Comparison of ENCODE assay signal across 9 cellular contexts in the genomic region with DNA sequence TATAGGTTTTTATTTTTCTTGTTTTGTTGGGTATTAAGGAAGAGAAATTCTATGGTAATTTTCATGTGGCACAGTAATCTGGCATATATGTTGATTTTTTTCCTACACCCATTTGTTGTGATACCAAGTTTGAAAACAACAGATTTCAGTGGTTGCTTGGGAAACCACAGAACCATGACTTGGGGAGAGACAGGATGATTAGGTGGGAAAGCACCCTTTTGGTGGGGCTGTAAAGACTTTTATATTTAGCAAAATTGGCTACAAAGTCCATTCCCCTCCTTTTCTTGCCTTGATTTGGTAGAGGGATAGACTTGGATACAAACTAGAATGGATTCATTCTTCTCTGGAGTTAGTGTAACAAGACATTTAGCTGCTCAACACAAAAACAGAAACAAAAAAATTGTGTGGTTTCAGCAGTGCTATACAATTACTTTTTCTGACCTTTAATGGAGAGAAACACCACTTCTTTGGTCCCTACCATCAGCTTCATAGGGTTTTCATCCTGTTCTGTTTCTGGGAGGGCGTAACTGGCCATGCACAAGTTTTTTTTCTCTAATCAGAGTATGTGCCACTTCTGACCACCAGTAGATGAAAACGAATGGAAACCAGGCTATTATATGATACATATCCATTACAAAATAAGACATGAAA. TPM values are rescaled to one million over a fixed set of nuclear protein-coding genes. Genes with fewer than 3 reads are reported as not detected.
A peak's percentile ranks its signal among the peaks of the same experiment; 100 is the strongest.
DNase-seq lines count a peak whose midpoint lies in the region; ATAC-seq and TF ChIP-seq lines count a peak whose summit lies in the region.
"Had no signal": no experiment of that assay in that cellular context is flagged by ENCODE, and none has a peak within 500 bp of the region (broad histone marks: within the 10 kb centered on the region; RNA-seq: fewer than 3 reads in every experiment).

No MANE protein-coding gene starts in this region.

- no peak for TF ChIP-seq CTCF in foreskin keratinocyte (conservative IDR thresholded peaks at IDR 0.05)

- H3K4me1 ChIP-seq in foreskin keratinocyte, result no peaks in the 10 kb centered on the region

- ATAC-seq in GM21576 (IDR thresholded peaks at IDR 0.05; ENCODE audit: unreplicated experiment) (peak; percentile 57), HG03442 (IDR thresholded peaks at IDR 0.05; ENCODE audit: unreplicated experiment) (peak; percentile 71), foreskin keratinocyte (no peak)
- ATAC-seq in natural killer cell treated with Interleukin-12 subunit alpha and Interleukin-12 subunit beta and Interleukin-15 and Interleukin-18, amount 100 ng/mL, for 72 hours, result peak in 1 of 2 donors; percentile 57

- CTCF ChIA-PET in activated CD4-positive, alpha-beta T cell treated with anti-CD3 and anti-CD28 coated beads, Interleukin-2, amount 10 ng/mL, durations not matched to agents 7 days and 5 days (lab: Charles Lee), result interaction anchor here (0.8 to 1.3 kb wide), 2 partner anchors 20 to 23 kb away, joined by 3 read pairs; no protein-coding TSS in a partner anchor

- H3K27me3 ChIP-seq in foreskin keratinocyte, result peaks cover 74% of the 10 kb centered on the region

- H3K36me3 Mint-ChIP-seq in activated CD4-positive, alpha-beta T cell treated with anti-CD3 and anti-CD28 coated beads, Interleukin-2, amount 10 ng/mL, durations not matched to agents 7 days and 5 days (ENCODE audit: low read depth), result peaks cover 87% of the 10 kb centered on the region
- peaks cover 50% of the 10 kb centered on the region for H3K36me3 Mint-ChIP-seq in natural killer cell treated with Interleukin-12 subunit alpha and Interleukin-12 subunit beta and Interleukin-15 and Interleukin-18, amount 100 ng/mL, for 72 hours

- H3K4me3 Mint-ChIP-seq in activated CD4-positive, alpha-beta T cell treated with anti-CD3 and anti-CD28 coated beads, Interleukin-2, amount 10 ng/mL, durations not matched to agents 7 days and 5 days, result peak overlapping the region; percentile 5
- H3K4me3 Mint-ChIP-seq in natural killer cell treated with Interleukin-12 subunit alpha and Interleukin-12 subunit beta and Interleukin-15 and Interleukin-18, amount 100 ng/mL, for 72 hours, result peak overlapping the region; percentile 58

- H3K9me3 Mint-ChIP-seq in activated CD4-positive, alpha-beta T cell treated with anti-CD3 and anti-CD28 coated beads, Interleukin-2, amount 10 ng/mL, durations not matched to agents 7 days and 5 days, result no peaks in the 10 kb centered on the region
- no peaks in the 10 kb centered on the region for H3K9me3 Mint-ChIP-seq in natural killer cell treated with Interleukin-12 subunit alpha and Interleukin-12 subunit beta and Interleukin-15 and Interleukin-18, amount 100 ng/mL, for 72 hours

- H3K27ac ChIP-seq in foreskin keratinocyte, result no peak overlapping the region

- peak overlapping the region; percentile 87 for H3K27ac Mint-ChIP-seq in activated CD4-positive, alpha-beta T cell treated with anti-CD3 and anti-CD28 coated beads, Interleukin-2, amount 10 ng/mL, durations not matched to agents 7 days and 5 days
- peak overlapping the region; percentile 79 to 92 for H3K27ac Mint-ChIP-seq in natural killer cell treated with Interleukin-12 subunit alpha and Interleukin-12 subunit beta and Interleukin-15 and Interleukin-18, amount 100 ng/mL, for 72 hours

- peaks cover 74% of the 10 kb centered on the region for H3K4me1 Mint-ChIP-seq in activated CD4-positive, alpha-beta T cell treated with anti-CD3 and anti-CD28 coated beads, Interleukin-2, amount 10 ng/mL, durations not matched to agents 7 days and 5 days
- H3K4me1 Mint-ChIP-seq in natural killer cell treated with Interleukin-12 subunit alpha and Interleukin-12 subunit beta and Interleukin-15 and Interleukin-18, amount 100 ng/mL, for 72 hours (ENCODE audit: low read depth in 2 of 2), result peaks cover 55 to 65% of the 10 kb centered on the region in 2 donors

- DNase-seq in activated CD4-positive, alpha-beta T cell treated with anti-CD3 and anti-CD28 coated beads, Interleukin-2, amount 10 ng/mL, durations not matched to agents 7 days and 5 days, result peak; percentile 65
- DNase-seq in activated CD4-positive, alpha-beta T cell treated with anti-CD3 and anti-CD28 coated beads for 1 hour, result no peak
- no peak for DNase-seq in natural killer cell treated with Interleukin-12 subunit alpha and Interleukin-12 subunit beta and Interleukin-15 and Interleukin-18, amount 100 ng/mL, for 72 hours (ENCODE audit: low spot score)
- DNase-seq in foreskin keratinocyte (no peak), SIG-M5 treated with dmso at 0.1 percent for 504 hours (lab: John Stamatoyannopoulos, UW; ENCODE audit: unreplicated experiment) (no peak), retina (no peak)
- DNase-seq: activated CD4-positive, alpha-beta T cell treated with anti-CD3 and anti-CD28 coated beads for 4 hours had no signal

- POLR2A ChIA-PET in activated CD4-positive, alpha-beta T cell treated with anti-CD3 and anti-CD28 coated beads, Interleukin-2, amount 10 ng/mL, durations not matched to agents 7 days and 5 days (lab: Charles Lee), result no interaction called here

- H3K27me3 Mint-ChIP-seq in activated CD4-positive, alpha-beta T cell treated with anti-CD3 and anti-CD28 coated beads, Interleukin-2, amount 10 ng/mL, durations not matched to agents 7 days and 5 days, result no peaks in the 10 kb centered on the region
- no peaks in the 10 kb centered on the region for H3K27me3 Mint-ChIP-seq in natural killer cell treated with Interleukin-12 subunit alpha and Interleukin-12 subunit beta and Interleukin-15 and Interleukin-18, amount 100 ng/mL, for 72 hours

RNA-seq across cellular contexts. Expression of gene FIGNL1, which starts 52.7 kb away (rescaled TPM):
- total RNA-seq in activated CD4-positive, alpha-beta T cell treated with anti-CD3 and anti-CD28 coated beads, Interleukin-2, amount 10 ng/mL, durations not matched to agents 7 days and 5 days, result 10 to 100 TPM; 34.8 to 37.4 TPM
- 10 to 100 TPM; 28.7 to 41.1 TPM for total RNA-seq in natural killer cell treated with Interleukin-12 subunit alpha and Interleukin-12 subunit beta and Interleukin-15 and Interleukin-18, amount 100 ng/mL, for 72 hours
- 29.5 and 33.5 TPM in 2 replicates for total RNA-seq in foreskin keratinocyte
- 7.5 and 9.1 TPM in 2 replicates for polyA plus RNA-seq in foreskin keratinocyte
